23 cellular contexts compared by ENCODE assay signal in genomic region chr6:105608393-105608705, GRCh38.
DNase-seq lines count a peak whose midpoint lies in the region; ATAC-seq, FAIRE-seq and TF ChIP-seq lines count a peak whose summit lies in the region.
"Had no signal": no experiment of that assay in that cellular context is flagged by ENCODE, and none has a peak within 500 bp of the region (broad histone marks: within the 10 kb centered on the region; RNA-seq: fewer than 3 reads in every experiment).

No MANE protein-coding gene starts in this region.

- intact Hi-C loops in kidney (cut with DNase I) (no loop called here), left ventricle myocardium superior (cut with micrococcal nuclease) (no loop called here)

- H3K36me3 ChIP-seq in kidney (ENCODE audit: control insufficient read depth in 1 of 2, insufficient read depth in 2 of 2, low read length in 2 of 2) (no peaks in the 10 kb centered on the region), skeletal muscle satellite cell (ENCODE audit: insufficient read depth, low read length) (no peaks in the 10 kb centered on the region)
- H3K36me3 ChIP-seq: neutrophil, tibial nerve had no signal

- H3K4me2 ChIP-seq in skeletal muscle satellite cell (ENCODE audit: low read length) = no peak overlapping the region

- H3K4me1 ChIP-seq in kidney (ENCODE audit: control insufficient read depth in 1 of 2, insufficient read depth in 1 of 2, low read depth in 1 of 2, low read length in 2 of 2) (peaks cover 16 to 22% of the 10 kb centered on the region in 2 donors), skeletal muscle satellite cell (ENCODE audit: control insufficient read depth, insufficient read depth, low read length) (peaks cover 31% of the 10 kb centered on the region)

- DNase-seq in astrocyte of the hippocampus (ENCODE audit: low read depth, low spot score) = peak; percentile 59
- DNase-seq in kidney = no peak
- DNase-seq in hepatic stellate cell (ENCODE audit: low spot score) = no peak
- DNase-seq in left ventricle myocardium superior = no peak
- DNase-seq: activated CD4-positive, alpha-beta memory T cell treated with anti-CD3 and anti-CD28 coated beads, Interleukin-2, amount 10 ng/mL, durations not matched to agents 7 days and 5 days; activated gamma-delta T cell; activated T-cell treated with anti-CD3 and anti-CD28 coated beads for 4 hours; hippocampal formation; MM.1S; NCI-H146; NCI-H524; retina; stimulated activated CD4-positive, alpha-beta T cell treated with anti-CD3 and anti-CD28 coated beads, Interleukin-12 subunit alpha, Interleukin-12 subunit beta, amount 100 ng/mL, for 4 hours; stimulated activated CD4-positive, alpha-beta T cell treated with anti-CD3 and anti-CD28 coated beads, Interleukin-4, amount 100 ng/mL, for 4 hours had no signal

- H3K9ac ChIP-seq in kidney (ENCODE audit: low read length in 2 of 2) = no peak overlapping the region
- H3K9ac ChIP-seq in skeletal muscle satellite cell (ENCODE audit: low read depth, low read length) = peak overlapping the region; percentile 55

- no peak for ATAC-seq in HG03432 (IDR thresholded peaks at IDR 0.05; ENCODE audit: unreplicated experiment)
- no peak for ATAC-seq in HG03135 (IDR thresholded peaks at IDR 0.05; ENCODE audit: unreplicated experiment)
- no peak for ATAC-seq in left ventricle myocardium superior
- ATAC-seq: activated CD4-positive, CD25-positive, alpha-beta regulatory T cell treated with anti-CD3 and anti-CD28 coated beads, Interleukin-2, amount 50 U/mL, for 24 hours had no signal

- H3K9me3 ChIP-seq in kidney (ENCODE audit: control insufficient read depth in 1 of 2, low read length in 2 of 2) = no peaks in the 10 kb centered on the region
- no peaks in the 10 kb centered on the region for H3K9me3 ChIP-seq in skeletal muscle satellite cell (replicated peaks; ENCODE audit: low read length)
- H3K9me3 ChIP-seq: neutrophil, tibial nerve had no signal

- TF ChIP-seq CTCF in C4-2B (conservative IDR thresholded peaks at IDR 0.05) (no peak), kidney (IDR thresholded peaks at IDR 0.05; ENCODE audit: borderline replicate concordance, extremely low read depth, insufficient read depth) (no peak)

- H3K4me3 ChIP-seq in kidney (ENCODE audit: low read length in 2 of 2) (no peak overlapping the region), skeletal muscle satellite cell (ENCODE audit: low read length) (no peak overlapping the region)
- H3K4me3 ChIP-seq: tibial nerve had no signal

- H3K27ac ChIP-seq in C4-2B (peak overlapping the region; percentile 99), kidney (ENCODE audit: low read depth in 2 of 2, low read length in 2 of 2) (peak overlapping the region; percentile 66 to 69)
- H3K27ac ChIP-seq: neutrophil had no signal

- no peaks in the 10 kb centered on the region for H3K27me3 ChIP-seq in skeletal muscle satellite cell (ENCODE audit: control insufficient read depth, insufficient read depth, low read length)
- H3K27me3 ChIP-seq: tibial nerve had no signal

- no peak for FAIRE-seq in kidney (lab: Jason Lieb, UNC)
- FAIRE-seq: D721Med, H54 had no signal
